9 cellular contexts compared by ENCODE assay signal in genomic region chr12:39620664-39621658, GRCh38. TPM values are rescaled to one million over a fixed set of nuclear protein-coding genes. Genes with fewer than 3 reads are reported as not detected.
DNase-seq lines count a peak whose midpoint lies in the region; ATAC-seq and TF ChIP-seq lines count a peak whose summit lies in the region.
"Had no signal": no experiment of that assay in that cellular context is flagged by ENCODE, and none has a peak within 500 bp of the region (broad histone marks: within the 10 kb centered on the region; RNA-seq: fewer than 3 reads in every experiment).

No MANE protein-coding gene starts in this region.

- intact Hi-C loops in heart left ventricle (cut with DNase I) = loop anchor here in 1 of 10 donors (10.0 kb wide), 1 partner anchor 604 kb away; the partner anchor contains the start of gene LRRK2
- intact Hi-C loops in cardiac septum (cut with DNase I) = no loop called here

- DNase-seq in heart left ventricle = no peak
- DNase-seq in cardiac septum (ENCODE audit: low spot score) = no peak
- peak; percentile 76 for DNase-seq in activated CD8-positive, alpha-beta memory T cell treated with anti-CD3 and anti-CD28 coated beads, Interleukin-2, amount 50 U/mL, for 48 hours
- DNase-seq in stimulated activated CD4-positive, alpha-beta T cell treated with anti-CD3 and anti-CD28 coated beads, Interleukin-12 subunit alpha, Interleukin-12 subunit beta, amount 100 ng/mL, for 4 hours = peak; percentile 30
- no peak for DNase-seq in T1000 (lab: John Stamatoyannopoulos, UW)
- no peak for DNase-seq in NCI-H1048 (lab: John Stamatoyannopoulos, UW)

- H3K9me3 ChIP-seq in heart left ventricle (no peaks in the 10 kb centered on the region), gastroesophageal sphincter (no peaks in the 10 kb centered on the region)

- no peak for TF ChIP-seq EP300 in gastroesophageal sphincter (IDR thresholded peaks at IDR 0.05)

- peak overlapping the region; percentile 54 to 88 (median 81) for H3K27ac ChIP-seq in heart left ventricle
- H3K27ac ChIP-seq in gastroesophageal sphincter = peak overlapping the region; percentile 70 to 82 (median 78)

- 71 to 78% (median 74%) methylated on average over 11 of the region's 11 CpGs for WGBS in heart left ventricle, 4 donors
- 16 to 61% methylated on average over 6 to 11 of the region's 11 CpGs for WGBS in gastroesophageal sphincter (ENCODE audit: low coverage in 1 of 2), 2 donors

- TF ChIP-seq CTCF in heart left ventricle (IDR thresholded peaks at IDR 0.05) (no peak), gastroesophageal sphincter (IDR thresholded peaks at IDR 0.05) (no peak)

- H3K27me3 ChIP-seq in heart left ventricle (no peaks in the 10 kb centered on the region), gastroesophageal sphincter (no peaks in the 10 kb centered on the region)

- ATAC-seq in heart left ventricle (no peak), HG03432 (IDR thresholded peaks at IDR 0.05; ENCODE audit: unreplicated experiment) (peak; percentile 39), gastroesophageal sphincter (no peak)

- TF ChIP-seq POLR2A in heart left ventricle (IDR thresholded peaks at IDR 0.05) = no peak
- no peak for TF ChIP-seq POLR2A in gastroesophageal sphincter (IDR thresholded peaks at IDR 0.05)

- H3K4me3 ChIP-seq in heart left ventricle (peak overlapping the region; percentile 18 to 74 (median 60)), gastroesophageal sphincter (peak overlapping the region; percentile 59 to 97)

- H3K36me3 ChIP-seq in heart left ventricle (no peaks in the 10 kb centered on the region), gastroesophageal sphincter (no peaks in the 10 kb centered on the region)

- H3K4me1 ChIP-seq in heart left ventricle (peaks cover 0 to 16% (median 0%) of the 10 kb centered on the region in 12 donors), gastroesophageal sphincter (peaks cover 2 to 35% (median 4%) of the 10 kb centered on the region in 3 donors)

RNA-seq across cellular contexts. Expression of gene ABCD2, which starts 1.4 kb away (rescaled TPM):
- total RNA-seq in heart left ventricle (1 to 10 TPM; 3.4 to 8.6 (median 6.7) TPM), cardiac septum (3.0 TPM), gastroesophageal sphincter (1 to 10 TPM in 3 of 4 donors, under 1 TPM in 1; 0.35 to 2.6 (median 1.7) TPM)
- polyA plus RNA-seq in heart left ventricle = 1 to 10 TPM in 1 of 2 donors, under 1 TPM in 1; 0.39 to 1.4 TPM
- total RNA-seq: glomerular endothelial cell had no signal

Comparison
In these comparisons a context has a peak if more than half of its experiments do, and no peak if none do; other contexts are left out.
1. DNase-seq: peak in activated CD8-positive, alpha-beta memory T cell treated with anti-CD3 and anti-CD28 coated beads, Interleukin-2, amount 50 U/mL, for 48 hours (single experiment) and stimulated activated CD4-positive, alpha-beta T cell treated with anti-CD3 and anti-CD28 coated beads, Interleukin-12 subunit alpha, Interleukin-12 subunit beta, amount 100 ng/mL, for 4 hours (single experiment); none in heart left ventricle (0 of 5), cardiac septum (single experiment), T1000 (single experiment) and NCI-H1048 (single experiment).